Comparison of ENCODE assay signal across 8 cellular contexts in the genomic region with DNA sequence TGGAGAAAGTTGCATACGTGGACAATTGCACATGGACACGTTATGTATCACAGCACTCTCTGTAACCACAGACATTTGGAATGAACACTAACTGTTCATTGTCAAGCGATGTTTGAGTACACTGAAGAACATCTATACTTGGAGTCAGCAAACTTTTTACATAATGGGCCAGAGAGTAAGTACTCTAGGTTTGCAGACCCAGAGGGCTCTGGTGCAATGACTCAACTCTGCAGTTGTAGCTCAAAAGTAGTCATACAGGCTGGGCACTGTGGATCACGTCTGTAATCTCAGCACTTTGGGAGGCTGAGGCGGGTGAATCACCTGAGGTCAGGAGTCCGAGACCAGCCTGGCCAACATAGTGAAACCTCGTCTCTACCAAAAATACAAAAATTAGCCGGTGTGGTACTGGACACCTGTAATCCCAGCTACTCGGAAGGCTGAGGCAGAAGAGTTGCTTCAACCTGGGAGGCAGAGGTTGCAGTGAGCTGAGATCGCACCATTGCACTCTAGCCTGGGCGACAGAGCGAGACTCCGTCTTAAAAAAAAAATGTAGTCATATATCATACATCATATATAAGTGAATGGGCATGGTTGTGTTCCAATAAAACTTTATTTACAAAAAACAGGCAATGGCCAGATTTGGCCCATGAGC.
DNase-seq lines count a peak whose midpoint lies in the region; ATAC-seq, FAIRE-seq and TF ChIP-seq lines count a peak whose summit lies in the region.
"Not testable (repeated sequence)": the region's sequence is repeated elsewhere in the genome, so short reads cannot be mapped to it uniquely, and the experiment has no call there.

No MANE protein-coding gene starts in this region.

- H3K4me1 ChIP-seq in IMR-90 (ENCODE audit: control insufficient read depth, insufficient read depth, low read length); astrocyte (ENCODE audit: insufficient read depth, low read length); fibroblast of lung (ENCODE audit: control insufficient read depth, extremely low read depth, insufficient read depth, low read length): not testable (repeated sequence)

- intact Hi-C loops in IMR-90 (cut with micrococcal nuclease) = not testable (repeated sequence)

- H3K36me3 ChIP-seq in IMR-90 (ENCODE audit: control insufficient read depth, insufficient read depth, low read length); astrocyte (ENCODE audit: insufficient read depth, low read length); fibroblast of lung (ENCODE audit: control insufficient read depth, insufficient read depth, low read length): not testable (repeated sequence)

- not testable (repeated sequence) for H3K27ac ChIP-seq in IMR-90 (ENCODE audit: insufficient read depth, low read length); astrocyte (ENCODE audit: low read depth, low read length); fibroblast of lung (ENCODE audit: insufficient read depth, low read length)

- H3K27ac Mint-ChIP-seq in astrocyte (ENCODE audit: unreplicated experiment) = not testable (repeated sequence)
- peak overlapping the region; percentile 39 for H3K27ac Mint-ChIP-seq in mesothelial cell of epicardium

- in situ Hi-C loops in IMR-90 (cut with MboI; ENCODE audit: low sequenced_read_pairs) = not testable (repeated sequence)

- H2AK5ac ChIP-seq in IMR-90 (ENCODE audit: low read depth, low read length) = not testable (repeated sequence)

- whole genome bisulfite sequencing in IMR-90 (ENCODE audit: extremely low coverage in 2 of 2, insufficient read length in 1 of 2), 2 experiments = 0% methylated on average over 1 of the region's 13 CpGs; no CpG with 5 or more reads in 1 of the 2 experiments

- not testable (repeated sequence) for H2AFZ ChIP-seq in IMR-90 (replicated peaks; ENCODE audit: low read length, poor library complexity); astrocyte (ENCODE audit: low read depth, low read length); fibroblast of lung (ENCODE audit: low read length)

- TF ChIP-seq POLR2A in IMR-90 (IDR thresholded peaks at IDR 0.05; ENCODE audit: low read depth, low read length) = not testable (repeated sequence)

- TF ChIP-seq CTCF in IMR-90 (conservative IDR thresholded peaks at IDR 0.05; ENCODE audit: low read depth, low read length); astrocyte (IDR thresholded peaks at IDR 0.05; ENCODE audit: insufficient read depth, low read depth, low read length); fibroblast of lung (conservative IDR thresholded peaks at IDR 0.05 in 1 of 2, IDR thresholded peaks at IDR 0.05 in 1 of 2; ENCODE audit: low read depth in 1 of 2, low read length in 2 of 2); mesothelial cell of epicardium (IDR thresholded peaks at IDR 0.05; ENCODE audit: unreplicated experiment): not testable (repeated sequence)

- H4K91ac ChIP-seq in IMR-90 (ENCODE audit: insufficient read depth, low read depth, low read length) = not testable (repeated sequence)

- H3K9me3 ChIP-seq in IMR-90 (ENCODE audit: control insufficient read depth, insufficient read depth, low read length); astrocyte (ENCODE audit: insufficient read depth, low read depth, low read length); fibroblast of lung (ENCODE audit: control insufficient read depth, insufficient read depth, low read depth, low read length): not testable (repeated sequence)

- DNase-seq in A172 (ENCODE audit: low spot score) (peak; percentile 45), ELR (ENCODE audit: low read depth) (peak; percentile 89), HCEC 1CT (peak; percentile 84), IMR-90 (peak; percentile 87), RPMI7951 (ENCODE audit: low read depth) (peak; percentile 87), astrocyte (ENCODE audit: low read depth) (peak; percentile 93), fibroblast of lung (ENCODE audit: low read depth in 2 of 2) (peak; percentile 69 to 95)
- DNase-seq in mesothelial cell of epicardium (ENCODE audit: low spot score in 2 of 2, unreplicated experiment in 2 of 2) = not testable (repeated sequence)

- not testable (repeated sequence) for H3K4me3 Mint-ChIP-seq in astrocyte (ENCODE audit: unreplicated experiment); mesothelial cell of epicardium

- H3K4me3 ChIP-seq in IMR-90 (ENCODE audit: insufficient read depth, low read depth, low read length); astrocyte (ENCODE audit: insufficient read depth, low read depth, low read length); fibroblast of lung (replicated peaks in 1 of 4; ENCODE audit: control extremely low read depth in 1 of 4, insufficient read depth in 1 of 4, low read depth in 3 of 4, low read length in 4 of 4): not testable (repeated sequence)

- H3K27me3 Mint-ChIP-seq in astrocyte (ENCODE audit: low read depth, unreplicated experiment); mesothelial cell of epicardium (ENCODE audit: low read depth): not testable (repeated sequence)

- peak; percentile 63 for ATAC-seq in IMR-90 (ENCODE audit: low read depth)

- not testable (repeated sequence) for BruUV-seq in IMR-90 (replicated peaks; lab: Mats Ljungman, UMichigan)

- H4K20me1 ChIP-seq in IMR-90 (ENCODE audit: insufficient read depth, low read length); astrocyte (ENCODE audit: insufficient read depth, low read length); fibroblast of lung (ENCODE audit: control insufficient read depth, extremely low read depth, insufficient read depth, low read length): not testable (repeated sequence)

- not testable (repeated sequence) for H2BK20ac ChIP-seq in IMR-90 (ENCODE audit: low read depth, low read length)

- not testable (repeated sequence) for H2BK15ac ChIP-seq in IMR-90 (ENCODE audit: low read depth, low read length)

- not testable (repeated sequence) for H4K8ac ChIP-seq in IMR-90 (ENCODE audit: low read depth in 2 of 2, low read length in 2 of 2)

- not testable (repeated sequence) for H3K9me1 ChIP-seq in IMR-90 (ENCODE audit: insufficient read depth, low read length)

- not testable (repeated sequence) for H3K9ac ChIP-seq in IMR-90 (ENCODE audit: low read depth, low read length); astrocyte (ENCODE audit: low read length); fibroblast of lung (ENCODE audit: insufficient read depth, low read length)

- H3K56ac ChIP-seq in IMR-90 (ENCODE audit: extremely low read depth, insufficient read depth, low read length) = not testable (repeated sequence)

- not testable (repeated sequence) for TF ChIP-seq RAD21 in IMR-90 (IDR thresholded peaks at IDR 0.05; ENCODE audit: low read length)

- not testable (repeated sequence) for H2AK9ac ChIP-seq in IMR-90 (replicated peaks; ENCODE audit: low read depth, low read length, poor library complexity)

- CTCF ChIA-PET in IMR-90 (lab: Yijun Ruan, JAX) = interaction anchor here (0.7 kb wide), 1 partner anchor 177 kb away, joined by 3 read pairs; no protein-coding TSS in a partner anchor

- not testable (repeated sequence) for H2BK5ac ChIP-seq in IMR-90 (ENCODE audit: low read depth, low read length, poor library complexity, severe bottlenecking)

- H3K4me2 ChIP-seq in IMR-90 (ENCODE audit: low read depth, low read length) (peak overlapping the region; percentile 61; the same call in 1 of the 2 replicates), astrocyte (ENCODE audit: low read length) (peak overlapping the region; percentile 48)
- H3K4me2 ChIP-seq in fibroblast of lung (ENCODE audit: extremely low read depth, insufficient read depth, low read length) = not testable (repeated sequence)

- not testable (repeated sequence) for H3K27me3 ChIP-seq in IMR-90 (ENCODE audit: control insufficient read depth, insufficient read depth, low read length); astrocyte (ENCODE audit: insufficient read depth, low read length); fibroblast of lung (ENCODE audit: control insufficient read depth, insufficient read depth, low read length)

- H3K23ac ChIP-seq in IMR-90 (ENCODE audit: low read depth, low read length) = not testable (repeated sequence)

- not testable (repeated sequence) for H2BK120ac ChIP-seq in IMR-90 (ENCODE audit: low read depth, low read length)

- POLR2A ChIA-PET in IMR-90 (lab: Charles Lee; ENCODE audit: unreplicated experiment) = interaction anchor here (0.5 kb wide), 1 partner anchor 36 kb away, joined by 8 read pairs; no protein-coding TSS in a partner anchor

- H3K36me3 Mint-ChIP-seq in astrocyte (ENCODE audit: low read depth, unreplicated experiment); mesothelial cell of epicardium: not testable (repeated sequence)

- H3K14ac ChIP-seq in IMR-90 (replicated peaks; ENCODE audit: low read depth, low read length) = not testable (repeated sequence)

- not testable (repeated sequence) for H3K4ac ChIP-seq in IMR-90 (ENCODE audit: low read depth, low read length)

- not testable (repeated sequence) for H3K9me3 Mint-ChIP-seq in astrocyte (ENCODE audit: unreplicated experiment); mesothelial cell of epicardium

- H4K5ac ChIP-seq in IMR-90 (ENCODE audit: low read depth, low read length) = not testable (repeated sequence)

- dilution Hi-C loops in IMR-90 (cut with HindIII; ENCODE audit: low sequenced_read_pairs, unreplicated experiment) = not testable (repeated sequence)

- not testable (repeated sequence) for H3K79me1 ChIP-seq in IMR-90 (ENCODE audit: low read depth in 1 of 2, low read length in 2 of 2)

- not testable (repeated sequence) for H3K18ac ChIP-seq in IMR-90 (ENCODE audit: low read depth, low read length)

- peaks cover 17% of the 10 kb centered on the region for H3K4me1 Mint-ChIP-seq in astrocyte (ENCODE audit: low read depth, unreplicated experiment)
- peaks cover 15% of the 10 kb centered on the region for H3K4me1 Mint-ChIP-seq in mesothelial cell of epicardium

- not testable (repeated sequence) for FAIRE-seq in astrocyte (lab: Jason Lieb, UNC)

- H3K79me2 ChIP-seq in astrocyte (ENCODE audit: insufficient read depth, low read length); fibroblast of lung (ENCODE audit: control insufficient read depth, insufficient read depth, low read length): not testable (repeated sequence)

TF ChIP-seq in IMR-90, 13 proteins besides CTCF, POLR2A, EP300 and RAD21:
- peak; percentile 10; the same call in 1 of the 2 replicates for TF ChIP-seq SMC3 (IDR thresholded peaks at IDR 0.05; ENCODE audit: low read depth, low read length)
- peak; percentile 47 for TF ChIP-seq MAFK (IDR thresholded peaks at IDR 0.05; ENCODE audit: low read depth, low read length)
TF ChIP-seq in IMR-90: peak in this region for 2; not testable (repeated sequence) for 11.
